Comparison of ENCODE assay signal across 1 cellular context in genomic region chr3:39406368-39407258, GRCh38.
TF ChIP-seq lines count a peak whose summit lies in the region.

Gene RPSA, plus strand, starts transcription at chr3:39406720. Its CDS starts 934 bp downstream, at chr3:39407654.

TF ChIP-seq in K562, 482 proteins besides CTCF, POLR2A, EP300 and RAD21 (continued from another document and continues in another):
- TF ChIP-seq COPS2 (conservative IDR thresholded peaks at IDR 0.05), result no peak
- peak; percentile 86 for TF ChIP-seq HLTF (IDR thresholded peaks at IDR 0.05)
- no peak for TF ChIP-seq LARP7 (IDR thresholded peaks at IDR 0.05)
- TF ChIP-seq CHCHD3 (CRISPR knock-in tag; IDR thresholded peaks at IDR 0.05), result peak; percentile 79; the same call in 1 of the 2 replicates
- peak; percentile 85 for TF ChIP-seq EGR1 (conservative IDR thresholded peaks at IDR 0.05)
- TF ChIP-seq PURB (CRISPR knock-in tag; IDR thresholded peaks at IDR 0.05; ENCODE audit: low read depth), result no peak
- peak; percentile 78; the same call in 1 of the 2 replicates for TF ChIP-seq TOE1 (IDR thresholded peaks at IDR 0.05; ENCODE audit: borderline replicate concordance)
- TF ChIP-seq TOE1 (CRISPR knock-in tag; IDR thresholded peaks at IDR 0.05; ENCODE audit: borderline replicate concordance, low read depth), result 0 out of 2 replicates have a peak, but pooled peaks have one; percentile 46
- TF ChIP-seq HNRNPLL (IDR thresholded peaks at IDR 0.05; ENCODE audit: low read depth, low read length, poor library complexity, severe bottlenecking), result peak; percentile 90
- TF ChIP-seq RCOR1 (IDR thresholded peaks at IDR 0.05; ENCODE audit: borderline replicate concordance in 1 of 2, low read depth in 2 of 2, low read length in 2 of 2), result peak; percentile 63 to 85; a peak in 3 of 4 replicates
- peak; percentile 98 for TF ChIP-seq POLR2H (tag; IDR thresholded peaks at IDR 0.05; ENCODE audit: low read depth)
- TF ChIP-seq ZNF41 (CRISPR knock-in tag; conservative IDR thresholded peaks at IDR 0.05), result no peak
- TF ChIP-seq ATF7 (IDR thresholded peaks at IDR 0.05), result peak; percentile 93
- peak; percentile 80 for TF ChIP-seq ZNF644 (tag; IDR thresholded peaks at IDR 0.05; ENCODE audit: low read depth)
- TF ChIP-seq ZBTB11 (CRISPR knock-in tag; IDR thresholded peaks at IDR 0.05), result peak in 2 of 3 experiments; percentile 55 to 92; a peak in 3 of 6 replicates
- TF ChIP-seq MTA1 (IDR thresholded peaks at IDR 0.05; ENCODE audit: borderline replicate concordance), result peak; percentile 75; the same call in 1 of the 2 replicates
- TF ChIP-seq NR2C2 (CRISPR knock-in tag; IDR thresholded peaks at IDR 0.05), result peak; percentile 66
- TF ChIP-seq NR2C2 (tag; IDR thresholded peaks at IDR 0.05), result peak; percentile 73
- no peak for TF ChIP-seq ATF1 (CRISPR knock-in tag; IDR thresholded peaks at IDR 0.05)
- peak; percentile 97 for TF ChIP-seq ATF1 (tag; IDR thresholded peaks at IDR 0.05)
- no peak for TF ChIP-seq ZNF561 (CRISPR knock-in tag; conservative IDR thresholded peaks at IDR 0.05)
- no peak; the same call in 1 of the 2 replicates for TF ChIP-seq CAMTA2 (CRISPR knock-in tag; conservative IDR thresholded peaks at IDR 0.05)
- TF ChIP-seq ARHGAP35 (IDR thresholded peaks at IDR 0.05; ENCODE audit: partially characterized antibody), result no peak
- TF ChIP-seq KHSRP (IDR thresholded peaks at IDR 0.05), result no peak
- TF ChIP-seq BCLAF1 (IDR thresholded peaks at IDR 0.05; ENCODE audit: borderline replicate concordance in 1 of 2, control insufficient read depth in 1 of 2, low read depth in 2 of 2, low read length in 1 of 2), result peak in 1 of 2 experiments; percentile 67; a peak in 3 of 4 replicates
- TF ChIP-seq MED1 (CRISPR knock-in tag; IDR thresholded peaks at IDR 0.05; ENCODE audit: borderline replicate concordance), result no peak
- TF ChIP-seq MLLT1 (IDR thresholded peaks at IDR 0.05), result peak; percentile 41 to 69; a peak in 2 of 4 replicates
- TF ChIP-seq NFE2 (IDR thresholded peaks at IDR 0.05; ENCODE audit: low read depth), result peak; percentile 12; the same call in 1 of the 2 replicates
- no peak for TF ChIP-seq FOXO4 (CRISPR knock-in tag; IDR thresholded peaks at IDR 0.05)
- TF ChIP-seq RBBP5 (IDR thresholded peaks at IDR 0.05; ENCODE audit: borderline replicate concordance, insufficient read depth, low read length, poor library complexity, severe bottlenecking), result peak; percentile 94
- peak; percentile 87 for TF ChIP-seq GTF2A2 (tag; IDR thresholded peaks at IDR 0.05)
- TF ChIP-seq OTX1 (CRISPR knock-in tag; IDR thresholded peaks at IDR 0.05), result peak; percentile 93
- 0 out of 2 replicates have a peak, but pooled peaks have one; percentile 47 for TF ChIP-seq SRSF1 (IDR thresholded peaks at IDR 0.05; ENCODE audit: low read depth, low read length)
- 0 out of 2 replicates have a peak, but pooled peaks have one; percentile 38 for TF ChIP-seq GMEB1 (CRISPR knock-in tag; IDR thresholded peaks at IDR 0.05)
- TF ChIP-seq XRCC4 (IDR thresholded peaks at IDR 0.05; ENCODE audit: extremely low read depth, insufficient read depth, insufficient read length), result no peak
- peak; percentile 99 for TF ChIP-seq TAF9B (IDR thresholded peaks at IDR 0.05; ENCODE audit: partially characterized antibody)
- peak; percentile 98 for TF ChIP-seq HDAC2 (IDR thresholded peaks at IDR 0.05)
- TF ChIP-seq DIDO1 (tag; IDR thresholded peaks at IDR 0.05; ENCODE audit: low read depth), result peak; percentile 80
- TF ChIP-seq ZNF512 (tag; IDR thresholded peaks at IDR 0.05), result no peak
- 0 out of 2 replicates have a peak, but pooled peaks have one; percentile 30 for TF ChIP-seq HINFP (tag; conservative IDR thresholded peaks at IDR 0.05; ENCODE audit: low read depth)
- TF ChIP-seq NFATC3 (IDR thresholded peaks at IDR 0.05), result no peak
- peak; percentile 85 for TF ChIP-seq NELFE (IDR thresholded peaks at IDR 0.05; ENCODE audit: insufficient read depth, insufficient read length)
- TF ChIP-seq LEF1 (IDR thresholded peaks at IDR 0.05), result peak; percentile 74; the same call in 1 of the 2 replicates
- peak; percentile 15; the same call in 1 of the 2 replicates for TF ChIP-seq ZHX1 (conservative IDR thresholded peaks at IDR 0.05; ENCODE audit: low read length)
- peak; percentile 13; the same call in 1 of the 2 replicates for TF ChIP-seq ZEB2 (IDR thresholded peaks at IDR 0.05)
- peak; percentile 100 for TF ChIP-seq MYC (IDR thresholded peaks at IDR 0.05; ENCODE audit: low read depth, low read length)
- peak; percentile 100 for TF ChIP-seq MYC (CRISPR knock-in tag; IDR thresholded peaks at IDR 0.05; ENCODE audit: borderline replicate concordance, low read depth)
- peak; percentile 85 for TF ChIP-seq CCNT2 (IDR thresholded peaks at IDR 0.05; ENCODE audit: borderline replicate concordance, extremely low read depth, insufficient read length, low read depth, low read length)
- 0 out of 2 replicates have a peak, but pooled peaks have one; percentile 28 for TF ChIP-seq ZNF436 (CRISPR knock-in tag; IDR thresholded peaks at IDR 0.05)
- TF ChIP-seq PRMT5 (CRISPR knock-in tag; IDR thresholded peaks at IDR 0.05), result no peak
- no peak for TF ChIP-seq ZKSCAN3 (CRISPR knock-in tag; IDR thresholded peaks at IDR 0.05)
